ENCODE assay signal across 9 cellular contexts in genomic region chr2:66481100-66481549, GRCh38. TPM values are rescaled to one million over a fixed set of nuclear protein-coding genes. Genes with fewer than 3 reads are reported as not detected.
DNase-seq lines count a peak whose midpoint lies in the region; ATAC-seq and TF ChIP-seq lines count a peak whose summit lies in the region.
"Had no signal": no experiment of that assay in that cellular context is flagged by ENCODE, and none has a peak within 500 bp of the region (broad histone marks: within the 10 kb centered on the region; RNA-seq: fewer than 3 reads in every experiment).

No MANE protein-coding gene starts in this region.

- in situ Hi-C loops in astrocyte of the cerebellum (cut with HindIII; ENCODE audit: low sequenced_read_pairs): no loop called here

- intact Hi-C loops in Right ventricle myocardium inferior (cut with DNase I): no loop called here

- H3K36me3 ChIP-seq in right atrium auricular region: no peaks in the 10 kb centered on the region

- peaks cover 0 to 46% of the 10 kb centered on the region in 2 donors for H3K4me1 ChIP-seq in right atrium auricular region

- peak; percentile 74 for ATAC-seq in Right ventricle myocardium inferior

- no peak for TF ChIP-seq CTCF in right atrium auricular region (IDR thresholded peaks at IDR 0.05)
- no peak for TF ChIP-seq CTCF in astrocyte of the cerebellum (IDR thresholded peaks at IDR 0.05; ENCODE audit: low read depth, low read length, missing control alignments)

- peak overlapping the region in 1 of 2 donors; percentile 79 for H3K27ac ChIP-seq in right atrium auricular region
- H3K27ac ChIP-seq: KMS-11 had no signal

- DNase-seq in Right ventricle myocardium inferior (ENCODE audit: missing footprints) (no peak), right atrium auricular region (ENCODE audit: low spot score) (no peak), astrocyte of the cerebellum (ENCODE audit: low read depth) (peak; percentile 64), kidney tubule cell (ENCODE audit: low spot score) (peak; percentile 17), NCI-H1417 treated with DMSO at 0.1 percent for 48 hours (lab: John Stamatoyannopoulos, UW) (no peak), NCI-H2227 (lab: John Stamatoyannopoulos, UW; ENCODE audit: unreplicated experiment) (no peak), DMS79 (lab: John Stamatoyannopoulos, UW) (no peak)
- DNase-seq in effector CD4-positive, alpha-beta T cell: no peak

- no peaks in the 10 kb centered on the region for H3K9me3 ChIP-seq in right atrium auricular region

- H3K4me3 ChIP-seq in right atrium auricular region (no peak overlapping the region), astrocyte of the cerebellum (ENCODE audit: low read depth, low read length) (no peak overlapping the region)

- H3K27me3 ChIP-seq in right atrium auricular region: no peaks in the 10 kb centered on the region

RNA-seq across cellular contexts. Expression of gene MEIS1, which starts 46.2 kb away (rescaled TPM):
- total RNA-seq in Right ventricle myocardium inferior: 40.1 TPM
- 10 to 100 TPM; 13.6 to 16.7 TPM for total RNA-seq in right atrium auricular region

Comparison
In these comparisons a context has a peak if more than half of its experiments do, and no peak if none do; other contexts are left out.
1. DNase-seq: peak in astrocyte of the cerebellum (single experiment) and kidney tubule cell (single experiment); none in Right ventricle myocardium inferior (single experiment), right atrium auricular region (single experiment), effector CD4-positive, alpha-beta T cell (single experiment), NCI-H1417 treated with DMSO at 0.1 percent for 48 hours (single experiment), NCI-H2227 (single experiment) and DMS79 (single experiment).